1 cellular context compared by ENCODE assay signal in the genomic region with DNA sequence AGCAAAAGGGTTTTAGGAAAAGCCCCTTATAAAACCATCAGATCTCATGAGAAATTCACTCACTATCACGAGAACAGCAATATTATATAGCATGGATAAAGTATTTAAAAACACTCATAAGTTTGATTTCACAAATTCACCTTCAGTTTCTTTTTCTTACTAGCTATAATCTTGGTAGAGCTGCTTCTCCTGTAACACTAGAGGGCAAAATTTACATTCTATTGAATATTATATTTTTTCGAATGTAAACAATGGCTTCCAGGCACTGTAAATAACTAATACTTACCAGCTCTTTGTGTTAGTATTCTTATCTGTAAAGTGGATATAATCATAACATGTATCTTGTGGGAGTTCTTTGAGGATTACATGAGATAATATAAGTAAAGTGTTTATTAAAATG.
TF ChIP-seq lines count a peak whose summit lies in the region.

No MANE protein-coding gene starts in this region.

TF ChIP-seq in HepG2, 621 proteins besides CTCF, POLR2A, EP300 and RAD21 (continued from another document):
- TF ChIP-seq, protein P1, sequence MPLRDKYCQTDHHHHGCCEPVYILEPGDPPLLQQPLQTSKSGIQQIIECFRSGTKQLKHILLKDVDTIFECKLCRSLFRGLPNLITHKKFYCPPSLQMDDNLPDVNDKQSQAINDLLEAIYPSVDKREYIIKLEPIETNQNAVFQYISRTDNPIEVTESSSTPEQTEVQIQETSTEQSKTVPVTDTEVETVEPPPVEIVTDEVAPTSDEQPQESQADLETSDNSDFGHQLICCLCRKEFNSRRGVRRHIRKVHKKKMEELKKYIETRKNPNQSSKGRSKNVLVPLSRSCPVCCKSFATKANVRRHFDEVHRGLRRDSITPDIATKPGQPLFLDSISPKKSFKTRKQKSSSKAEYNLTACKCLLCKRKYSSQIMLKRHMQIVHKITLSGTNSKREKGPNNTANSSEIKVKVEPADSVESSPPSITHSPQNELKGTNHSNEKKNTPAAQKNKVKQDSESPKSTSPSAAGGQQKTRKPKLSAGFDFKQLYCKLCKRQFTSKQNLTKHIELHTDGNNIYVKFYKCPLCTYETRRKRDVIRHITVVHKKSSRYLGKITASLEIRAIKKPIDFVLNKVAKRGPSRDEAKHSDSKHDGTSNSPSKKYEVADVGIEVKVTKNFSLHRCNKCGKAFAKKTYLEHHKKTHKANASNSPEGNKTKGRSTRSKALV (CRISPR knock-in tag; IDR thresholded peaks at IDR 0.05), result no peak
- TF ChIP-seq, protein P2, sequence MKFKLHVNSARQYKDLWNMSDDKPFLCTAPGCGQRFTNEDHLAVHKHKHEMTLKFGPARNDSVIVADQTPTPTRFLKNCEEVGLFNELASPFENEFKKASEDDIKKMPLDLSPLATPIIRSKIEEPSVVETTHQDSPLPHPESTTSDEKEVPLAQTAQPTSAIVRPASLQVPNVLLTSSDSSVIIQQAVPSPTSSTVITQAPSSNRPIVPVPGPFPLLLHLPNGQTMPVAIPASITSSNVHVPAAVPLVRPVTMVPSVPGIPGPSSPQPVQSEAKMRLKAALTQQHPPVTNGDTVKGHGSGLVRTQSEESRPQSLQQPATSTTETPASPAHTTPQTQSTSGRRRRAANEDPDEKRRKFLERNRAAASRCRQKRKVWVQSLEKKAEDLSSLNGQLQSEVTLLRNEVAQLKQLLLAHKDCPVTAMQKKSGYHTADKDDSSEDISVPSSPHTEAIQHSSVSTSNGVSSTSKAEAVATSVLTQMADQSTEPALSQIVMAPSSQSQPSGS (CRISPR knock-in tag; IDR thresholded peaks at IDR 0.05), result no peak
- TF ChIP-seq HNF4A (CRISPR knock-in tag; IDR thresholded peaks at IDR 0.05), result no peak
- no peak for TF ChIP-seq HNRNPK (IDR thresholded peaks at IDR 0.05; ENCODE audit: low read depth, low read length, poor library complexity, severe bottlenecking)
- TF ChIP-seq ZNF12 (CRISPR knock-in tag; IDR thresholded peaks at IDR 0.05), result no peak
- TF ChIP-seq YEATS4 (CRISPR knock-in tag; IDR thresholded peaks at IDR 0.05; ENCODE audit: borderline replicate concordance), result no peak
- no peak for TF ChIP-seq ERF (CRISPR knock-in tag; IDR thresholded peaks at IDR 0.05)
- no peak for TF ChIP-seq NCOA1 (CRISPR knock-in tag; IDR thresholded peaks at IDR 0.05)
- no peak for TF ChIP-seq ZNF605 (CRISPR knock-in tag; IDR thresholded peaks at IDR 0.05)
- TF ChIP-seq, protein P3, sequence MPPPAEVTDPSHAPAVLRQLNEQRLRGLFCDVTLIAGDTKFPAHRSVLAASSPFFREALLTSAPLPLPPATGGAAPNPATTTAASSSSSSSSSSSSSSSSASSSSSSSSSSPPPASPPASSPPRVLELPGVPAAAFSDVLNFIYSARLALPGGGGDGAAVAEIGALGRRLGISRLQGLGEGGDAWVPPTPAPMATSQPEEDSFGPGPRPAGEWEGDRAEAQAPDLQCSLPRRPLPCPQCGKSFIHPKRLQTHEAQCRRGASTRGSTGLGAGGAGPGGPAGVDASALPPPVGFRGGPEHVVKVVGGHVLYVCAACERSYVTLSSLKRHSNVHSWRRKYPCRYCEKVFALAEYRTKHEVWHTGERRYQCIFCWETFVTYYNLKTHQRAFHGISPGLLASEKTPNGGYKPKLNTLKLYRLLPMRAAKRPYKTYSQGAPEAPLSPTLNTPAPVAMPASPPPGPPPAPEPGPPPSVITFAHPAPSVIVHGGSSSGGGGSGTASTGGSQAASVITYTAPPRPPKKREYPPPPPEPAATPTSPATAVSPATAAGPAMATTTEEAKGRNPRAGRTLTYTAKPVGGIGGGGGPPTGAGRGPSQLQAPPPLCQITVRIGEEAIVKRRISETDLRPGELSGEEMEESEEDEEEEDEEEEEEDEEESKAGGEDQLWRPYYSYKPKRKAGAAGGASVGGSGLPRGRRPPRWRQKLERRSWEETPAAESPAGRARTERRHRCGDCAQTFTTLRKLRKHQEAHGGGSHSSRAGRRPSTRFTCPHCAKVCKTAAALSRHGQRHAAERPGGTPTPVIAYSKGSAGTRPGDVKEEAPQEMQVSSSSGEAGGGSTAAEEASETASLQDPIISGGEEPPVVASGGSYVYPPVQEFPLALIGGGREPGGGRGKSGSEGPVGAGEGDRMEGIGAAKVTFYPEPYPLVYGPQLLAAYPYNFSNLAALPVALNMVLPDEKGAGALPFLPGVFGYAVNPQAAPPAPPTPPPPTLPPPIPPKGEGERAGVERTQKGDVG (CRISPR knock-in tag; IDR thresholded peaks at IDR 0.05; ENCODE audit: borderline replicate concordance), result no peak
